7 cellular contexts compared by ENCODE assay signal in the genomic region with DNA sequence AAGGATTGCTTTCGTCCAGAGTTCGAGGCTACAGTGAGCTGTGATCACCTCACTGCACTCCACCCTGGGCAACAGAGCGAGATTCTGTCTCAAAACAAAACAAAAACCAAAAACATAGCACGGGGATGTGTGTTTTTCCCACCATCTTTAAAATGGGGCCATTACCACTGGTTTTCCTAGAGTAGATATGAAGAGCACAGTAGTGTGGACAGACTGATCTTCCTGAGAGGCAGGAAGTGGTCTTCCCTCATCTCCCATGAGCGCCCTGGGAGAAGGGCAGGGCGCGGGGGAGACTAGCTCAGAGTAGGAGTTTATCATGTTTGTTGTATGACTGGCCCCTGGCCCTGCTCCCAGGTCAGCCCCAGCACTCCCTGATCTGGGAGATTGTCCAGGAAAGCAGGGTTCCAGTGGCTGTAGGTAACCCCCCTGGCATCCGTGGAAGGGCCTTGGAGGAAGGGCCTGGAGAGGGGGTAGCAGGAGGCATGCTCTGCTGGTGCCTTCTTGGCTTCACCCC. TPM values are rescaled to one million over a fixed set of nuclear protein-coding genes. Genes with fewer than 3 reads are reported as not detected.
DNase-seq lines count a peak whose midpoint lies in the region; ATAC-seq, FAIRE-seq and TF ChIP-seq lines count a peak whose summit lies in the region.

No MANE protein-coding gene starts in this region.

- TF ChIP-seq CTCF in GM12864 (IDR thresholded peaks at IDR 0.05; ENCODE audit: low read depth, low read length, missing control alignments): no peak
- TF ChIP-seq CTCF in OCI-LY3 (IDR thresholded peaks at IDR 0.05; ENCODE audit: low read depth, low read length): no peak

- H3K4me3 ChIP-seq in GM12864 (ENCODE audit: low read depth, low read length) (peak overlapping the region; percentile 68), OCI-LY3 (ENCODE audit: low read length) (0 out of 2 replicates have a peak overlapping the region, but pooled peaks have one; percentile 6), small intestine (ENCODE audit: low read depth in 1 of 2, low read length in 2 of 2) (no peak overlapping the region)

- peaks cover 46% of the 10 kb centered on the region for H3K4me1 ChIP-seq in OCI-LY3 (ENCODE audit: low read length)
- H3K4me1 ChIP-seq in small intestine (ENCODE audit: control insufficient read depth in 2 of 2, insufficient read depth in 1 of 2, low read depth in 1 of 2, low read length in 1 of 2): peaks cover 0 to 4% of the 10 kb centered on the region in 2 donors

- peak overlapping the region; percentile 100 for H3K4me2 ChIP-seq in OCI-LY3 (ENCODE audit: low read length)

- H3K4me1 Mint-ChIP-seq in effector memory CD8-positive, alpha-beta T cell (ENCODE audit: low read depth in 2 of 2): peaks cover 67 to 68% of the 10 kb centered on the region in 2 donors
- peaks cover 63 to 90% of the 10 kb centered on the region in 2 donors for H3K4me1 Mint-ChIP-seq in stimulated activated naive B cell treated with anti-CD40 and anti-IgM and Interleukin-4, amounts not matched to agents 10 μg/mL and 1 μg/mL and 100 μg/mL, for 72 hours

- H4K20me1 ChIP-seq in OCI-LY3 (ENCODE audit: insufficient read depth, low read length): 0 out of 2 replicates have a peak, but pooled peaks cover 6% of the 10 kb centered on the region

- no peak for ATAC-seq in effector memory CD8-positive, alpha-beta T cell (replicated peaks)
- ATAC-seq in stimulated activated naive B cell treated with anti-CD40 and anti-IgM and Interleukin-4, amounts not matched to agents 10 μg/mL and 1 μg/mL and 100 μg/mL, for 72 hours (replicated peaks): no peak
- ATAC-seq in HG03439 (IDR thresholded peaks at IDR 0.05; ENCODE audit: unreplicated experiment) (no peak), HG03354 (IDR thresholded peaks at IDR 0.05; ENCODE audit: poor library complexity, severe bottlenecking, unreplicated experiment) (no peak)

- H3K9me3 ChIP-seq in OCI-LY3 (ENCODE audit: insufficient read depth, low read length) (no peaks in the 10 kb centered on the region), small intestine (ENCODE audit: control insufficient read depth, low read depth) (no peaks in the 10 kb centered on the region)

- FAIRE-seq in small intestine (lab: Jason Lieb, UNC): no peak

- no peak overlapping the region for H2AFZ ChIP-seq in OCI-LY3 (ENCODE audit: low read depth, low read length)

- H3K9me3 Mint-ChIP-seq in effector memory CD8-positive, alpha-beta T cell: no peaks in the 10 kb centered on the region
- no peaks in the 10 kb centered on the region for H3K9me3 Mint-ChIP-seq in stimulated activated naive B cell treated with anti-CD40 and anti-IgM and Interleukin-4, amounts not matched to agents 10 μg/mL and 1 μg/mL and 100 μg/mL, for 72 hours

- no peak overlapping the region for H3K9ac ChIP-seq in OCI-LY3 (ENCODE audit: low read length)

- DNase-seq in GM12864 (ENCODE audit: low read depth) (no peak), small intestine (no peak)
- DNase-seq in effector memory CD8-positive, alpha-beta T cell: no peak
- DNase-seq in stimulated activated naive B cell treated with anti-CD40 and anti-IgM and Interleukin-4, amounts not matched to agents 10 μg/mL and 1 μg/mL and 100 μg/mL, for 72 hours: no peak

- H3K27me3 Mint-ChIP-seq in effector memory CD8-positive, alpha-beta T cell: no peaks in the 10 kb centered on the region
- no peaks in the 10 kb centered on the region for H3K27me3 Mint-ChIP-seq in stimulated activated naive B cell treated with anti-CD40 and anti-IgM and Interleukin-4, amounts not matched to agents 10 μg/mL and 1 μg/mL and 100 μg/mL, for 72 hours

- H3K27me3 ChIP-seq in OCI-LY3 (ENCODE audit: low read depth, low read length) (no peaks in the 10 kb centered on the region), small intestine (ENCODE audit: control insufficient read depth in 2 of 2, insufficient read depth in 2 of 2, low read length in 2 of 2) (no peaks in the 10 kb centered on the region)

- H3K4me3 Mint-ChIP-seq in effector memory CD8-positive, alpha-beta T cell: peak overlapping the region; percentile 89
- peak overlapping the region; percentile 37 to 87 for H3K4me3 Mint-ChIP-seq in stimulated activated naive B cell treated with anti-CD40 and anti-IgM and Interleukin-4, amounts not matched to agents 10 μg/mL and 1 μg/mL and 100 μg/mL, for 72 hours

- H3K27ac Mint-ChIP-seq in effector memory CD8-positive, alpha-beta T cell: peak overlapping the region; percentile 84 to 97
- H3K27ac Mint-ChIP-seq in stimulated activated naive B cell treated with anti-CD40 and anti-IgM and Interleukin-4, amounts not matched to agents 10 μg/mL and 1 μg/mL and 100 μg/mL, for 72 hours: peak overlapping the region; percentile 90

- WGBS in small intestine, 3 donors: 40 to 56% (median 41%) methylated on average over 8 of the region's 8 CpGs

- no peaks in the 10 kb centered on the region for H3K36me3 ChIP-seq in OCI-LY3 (replicated peaks; ENCODE audit: low read depth, low read length)
- H3K36me3 ChIP-seq in small intestine (ENCODE audit: control insufficient read depth in 2 of 2, insufficient read depth in 2 of 2, low read length in 2 of 2): no peaks in the 10 kb centered on the region

- H3K27ac ChIP-seq in OCI-LY3 (ENCODE audit: low read length) (no peak overlapping the region), small intestine (ENCODE audit: low read depth in 1 of 2, low read length in 1 of 2) (peak overlapping the region in 1 of 2 donors; percentile 76)

- peaks cover 14% of the 10 kb centered on the region for H3K79me2 ChIP-seq in OCI-LY3 (ENCODE audit: low read length)

- peaks cover 18% of the 10 kb centered on the region for H3K36me3 Mint-ChIP-seq in effector memory CD8-positive, alpha-beta T cell (ENCODE audit: insufficient read depth)
- H3K36me3 Mint-ChIP-seq in stimulated activated naive B cell treated with anti-CD40 and anti-IgM and Interleukin-4, amounts not matched to agents 10 μg/mL and 1 μg/mL and 100 μg/mL, for 72 hours: peaks cover 2 to 10% of the 10 kb centered on the region in 2 donors

RNA-seq across cellular contexts. Expression of a gene that starts 2.3 kb away (rescaled TPM):
- 1 to 10 TPM in 2 of 3 donors, not detected in 1; 3.7 to 3.8 TPM for polyA plus RNA-seq in small intestine

RNA-seq across cellular contexts. Expression of a gene that starts 35.2 kb away (rescaled TPM):
- polyA plus RNA-seq in small intestine: 10 to 100 TPM; 39.3 to 45.6 (median 44.9) TPM

Comparison
In these comparisons a context has a peak if more than half of its experiments do, and no peak if none do; other contexts are left out.
1. H3K4me3 ChIP-seq: peak in GM12864 (single experiment) and OCI-LY3 (single experiment); none in small intestine (0 of 2).